In the genomic region with DNA sequence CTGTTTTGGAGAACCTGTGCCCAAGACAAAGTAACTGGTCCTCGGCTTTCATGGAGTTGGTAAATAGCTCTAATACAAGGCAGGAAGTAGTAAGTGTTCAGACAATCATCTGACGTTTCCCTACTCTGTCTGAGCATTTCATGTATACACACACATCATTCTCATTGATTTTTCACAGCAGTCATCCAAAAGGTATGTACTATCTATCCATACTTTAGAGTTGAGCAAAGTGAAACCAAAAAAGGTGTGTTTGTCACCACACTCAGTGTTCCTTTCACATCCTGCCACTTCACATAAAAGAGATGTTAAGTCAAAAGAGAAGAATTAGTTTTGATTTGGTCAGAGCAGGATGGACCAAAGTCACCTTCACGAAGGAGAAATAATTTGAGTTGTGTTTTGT, we compare ENCODE assay signal across 7 cellular contexts. TPM values are rescaled to one million over a fixed set of nuclear protein-coding genes. Genes with fewer than 3 reads are reported as not detected.
DNase-seq lines count a peak whose midpoint lies in the region; ATAC-seq and FAIRE-seq lines count a peak whose summit lies in the region.
"Not testable (repeated sequence)": the region's sequence is repeated elsewhere in the genome, so short reads cannot be mapped to it uniquely, and the experiment has no call there.

No MANE protein-coding gene starts in this region.

- not testable (repeated sequence) for H3K27me3 Mint-ChIP-seq in T-helper 17 cell; natural killer cell treated with Interleukin-12 subunit alpha and Interleukin-12 subunit beta and Interleukin-15 and Interleukin-18, amount 100 ng/mL, for 72 hours

- H3K9me3 ChIP-seq in T-helper 17 cell (ENCODE audit: control insufficient read depth, low read length, poor library complexity, severe bottlenecking): not testable (repeated sequence)

- ATAC-seq in GM18511 (IDR thresholded peaks at IDR 0.05; ENCODE audit: unreplicated experiment) (peak; percentile 70), GM21825 (IDR thresholded peaks at IDR 0.05; ENCODE audit: unreplicated experiment) (peak; percentile 51), HG03196 (IDR thresholded peaks at IDR 0.05; ENCODE audit: unreplicated experiment) (peak; percentile 39), T-helper 17 cell (peak; percentile 73)
- ATAC-seq in activated naive CD4-positive, alpha-beta T cell treated with anti-CD3 and anti-CD28 coated beads, Interleukin-2, amount 50 U/mL, for 72 hours: peak; percentile 83 to 84
- peak; percentile 37 to 69 for ATAC-seq in natural killer cell treated with Interleukin-12 subunit alpha and Interleukin-12 subunit beta and Interleukin-15 and Interleukin-18, amount 100 ng/mL, for 72 hours

- not testable (repeated sequence) for H3K9me3 Mint-ChIP-seq in activated naive CD4-positive, alpha-beta T cell treated with anti-CD3 and anti-CD28 coated beads, Interleukin-2, amount 50 U/mL, for 72 hours; natural killer cell treated with Interleukin-12 subunit alpha and Interleukin-12 subunit beta and Interleukin-15 and Interleukin-18, amount 100 ng/mL, for 72 hours

- not testable (repeated sequence) for DNase-seq in GM19239 (ENCODE audit: insufficient read length, low spot score); T-helper 17 cell; activated naive CD4-positive, alpha-beta T cell treated with anti-CD3 and anti-CD28 coated beads, Interleukin-2, amount 50 U/mL, for 72 hours (ENCODE audit: low spot score in 2 of 2); natural killer cell treated with Interleukin-12 subunit alpha and Interleukin-12 subunit beta and Interleukin-15 and Interleukin-18, amount 100 ng/mL, for 72 hours (ENCODE audit: low spot score)

- not testable (repeated sequence) for H3K4me3 Mint-ChIP-seq in T-helper 17 cell; natural killer cell treated with Interleukin-12 subunit alpha and Interleukin-12 subunit beta and Interleukin-15 and Interleukin-18, amount 100 ng/mL, for 72 hours

- H3K27ac Mint-ChIP-seq in T-helper 17 cell; activated naive CD4-positive, alpha-beta T cell treated with anti-CD3 and anti-CD28 coated beads, Interleukin-2, amount 50 U/mL, for 72 hours; natural killer cell treated with Interleukin-12 subunit alpha and Interleukin-12 subunit beta and Interleukin-15 and Interleukin-18, amount 100 ng/mL, for 72 hours: not testable (repeated sequence)

- FAIRE-seq in GM19239 (lab: Jason Lieb, UNC): peak; percentile 76

- not testable (repeated sequence) for H3K36me3 Mint-ChIP-seq in T-helper 17 cell (ENCODE audit: low read depth); activated naive CD4-positive, alpha-beta T cell treated with anti-CD3 and anti-CD28 coated beads, Interleukin-2, amount 50 U/mL, for 72 hours; natural killer cell treated with Interleukin-12 subunit alpha and Interleukin-12 subunit beta and Interleukin-15 and Interleukin-18, amount 100 ng/mL, for 72 hours

- H3K4me1 Mint-ChIP-seq in T-helper 17 cell; natural killer cell treated with Interleukin-12 subunit alpha and Interleukin-12 subunit beta and Interleukin-15 and Interleukin-18, amount 100 ng/mL, for 72 hours (ENCODE audit: low read depth in 2 of 2): not testable (repeated sequence)

RNA-seq across cellular contexts. Expression of a gene that starts 33.7 kb away (rescaled TPM):
- 100 to 1,000 TPM; 210 to 223 TPM for total RNA-seq in T-helper 17 cell
- 100 to 1,000 TPM; 131 to 158 TPM for total RNA-seq in activated naive CD4-positive, alpha-beta T cell treated with anti-CD3 and anti-CD28 coated beads, Interleukin-2, amount 50 U/mL, for 72 hours
- total RNA-seq in natural killer cell treated with Interleukin-12 subunit alpha and Interleukin-12 subunit beta and Interleukin-15 and Interleukin-18, amount 100 ng/mL, for 72 hours: 100 to 1,000 TPM; 228 to 360 TPM

RNA-seq across cellular contexts. Expression of a gene that starts 36.9 kb away (rescaled TPM):
- total RNA-seq in T-helper 17 cell: 10 to 100 TPM; 93.2 to 99.0 TPM
- total RNA-seq in activated naive CD4-positive, alpha-beta T cell treated with anti-CD3 and anti-CD28 coated beads, Interleukin-2, amount 50 U/mL, for 72 hours: 10 to 100 TPM; 69.0 to 88.4 TPM
- total RNA-seq in natural killer cell treated with Interleukin-12 subunit alpha and Interleukin-12 subunit beta and Interleukin-15 and Interleukin-18, amount 100 ng/mL, for 72 hours: 10 to 100 TPM; 46.8 to 96.5 TPM
